In the genomic region with DNA sequence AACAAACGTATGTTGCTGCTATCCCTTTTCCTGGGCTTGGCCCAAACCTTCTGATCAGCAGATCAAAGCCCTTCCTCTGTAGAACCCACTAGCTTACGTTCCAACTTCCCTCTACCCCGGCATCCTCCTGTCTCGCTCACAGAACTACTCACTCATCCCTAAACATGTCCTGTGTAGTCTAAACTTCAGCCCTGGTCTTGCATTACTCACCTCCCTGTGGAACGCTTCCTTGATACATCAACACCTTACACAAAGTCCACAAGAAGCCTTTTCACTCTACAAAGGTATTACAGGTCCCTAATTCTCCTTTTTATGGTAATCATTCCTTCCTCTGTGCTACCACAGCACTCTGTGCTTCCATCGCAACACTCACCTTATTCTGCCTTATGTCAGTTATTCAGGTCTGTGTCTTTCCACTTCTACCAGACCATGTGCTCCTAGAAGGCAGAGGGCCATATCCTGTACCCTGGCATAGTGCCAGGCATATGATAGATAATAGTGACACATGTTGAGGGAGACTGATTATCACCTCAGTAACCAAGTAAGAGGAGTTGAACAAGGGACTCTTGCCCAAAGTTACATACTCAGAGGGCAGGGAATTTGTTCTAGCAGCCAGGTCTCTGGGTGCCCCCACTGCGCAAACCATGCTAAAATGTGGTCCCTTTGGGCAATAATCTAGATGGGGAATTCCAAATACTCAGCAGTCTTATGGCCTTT, we compare ENCODE assay signal across 18 cellular contexts. TPM values are rescaled to one million over a fixed set of nuclear protein-coding genes. Genes with fewer than 3 reads are reported as not detected.
DNase-seq lines count a peak whose midpoint lies in the region; ATAC-seq and TF ChIP-seq lines count a peak whose summit lies in the region.
"Had no signal": no experiment of that assay in that cellular context is flagged by ENCODE, and none has a peak within 500 bp of the region (broad histone marks: within the 10 kb centered on the region; RNA-seq: fewer than 3 reads in every experiment).

No MANE protein-coding gene starts in this region.

- H3K4me3 ChIP-seq in right atrium auricular region: no peak overlapping the region
- H3K4me3 ChIP-seq: GM12878, PC-9 had no signal

- DNase-seq in activated naive CD4-positive, alpha-beta T cell treated with anti-CD3 and anti-CD28 coated beads, Interleukin-2, amount 10 ng/mL, durations not matched to agents 7 days and 5 days: no peak
- DNase-seq in RPMI8226: peak; percentile 23
- DNase-seq in right atrium auricular region (ENCODE audit: low spot score): peak; percentile 57
- DNase-seq in OCI-M2 (lab: John Stamatoyannopoulos, UW; ENCODE audit: unreplicated experiment): no peak
- DNase-seq in GM19240 (ENCODE audit: insufficient read length, low spot score): no peak
- no peak for DNase-seq in stimulated activated CD4-positive, alpha-beta T cell treated with anti-CD3 and anti-CD28 coated beads, Interleukin-4, amount 100 ng/mL, for 1 hour
- DNase-seq: activated gamma-delta T cell treated with Interleukin-2 at 50 U/mL for 16 hours; AML-193; brain microvascular endothelial cell; KG1; NCI-H1694 treated with DMSO at 0.1 percent for 48 hours; PC-9; stimulated activated CD4-positive, alpha-beta T cell treated with anti-CD3 and anti-CD28 coated beads, Interleukin-1b, Interleukin-23, amount 100 ng/mL, for 48 hours; T-helper 1 cell had no signal

- no peak overlapping the region for H3K4me3 Mint-ChIP-seq in activated naive CD4-positive, alpha-beta T cell treated with anti-CD3 and anti-CD28 coated beads, Interleukin-2, amount 50 U/mL, for 24 hours
- no peak overlapping the region for H3K4me3 Mint-ChIP-seq in activated naive CD4-positive, alpha-beta T cell treated with anti-CD3 and anti-CD28 coated beads, Interleukin-2, amount 10 ng/mL, durations not matched to agents 7 days and 5 days
- H3K4me3 Mint-ChIP-seq: naive thymus-derived CD4-positive, alpha-beta T cell had no signal

- no peak for ATAC-seq in GM19328 (IDR thresholded peaks at IDR 0.05; ENCODE audit: unreplicated experiment)
- ATAC-seq: GM12878; naive thymus-derived CD4-positive, alpha-beta T cell had no signal

- CTCF ChIA-PET in activated naive CD4-positive, alpha-beta T cell treated with anti-CD3 and anti-CD28 coated beads, Interleukin-2, amount 10 ng/mL, durations not matched to agents 7 days and 5 days (lab: Charles Lee): no interaction called here

- peaks cover 13% of the 10 kb centered on the region for H3K36me3 ChIP-seq in right atrium auricular region

- H3K9me3 ChIP-seq in right atrium auricular region: no peaks in the 10 kb centered on the region

- peak overlapping the region; percentile 33 for H3K27ac Mint-ChIP-seq in activated naive CD4-positive, alpha-beta T cell treated with anti-CD3 and anti-CD28 coated beads, Interleukin-2, amount 50 U/mL, for 24 hours
- no peak overlapping the region for H3K27ac Mint-ChIP-seq in activated naive CD4-positive, alpha-beta T cell treated with anti-CD3 and anti-CD28 coated beads, Interleukin-2, amount 10 ng/mL, durations not matched to agents 7 days and 5 days

- peak overlapping the region; percentile 37 to 55 for H3K27ac ChIP-seq in right atrium auricular region
- H3K27ac ChIP-seq: brain microvascular endothelial cell, PC-9 had no signal

- H3K27me3 Mint-ChIP-seq in activated naive CD4-positive, alpha-beta T cell treated with anti-CD3 and anti-CD28 coated beads, Interleukin-2, amount 50 U/mL, for 24 hours: no peaks in the 10 kb centered on the region
- H3K27me3 Mint-ChIP-seq in activated naive CD4-positive, alpha-beta T cell treated with anti-CD3 and anti-CD28 coated beads, Interleukin-2, amount 10 ng/mL, durations not matched to agents 7 days and 5 days: no peaks in the 10 kb centered on the region
- H3K27me3 Mint-ChIP-seq: naive thymus-derived CD4-positive, alpha-beta T cell had no signal

- TF ChIP-seq CTCF in right atrium auricular region (IDR thresholded peaks at IDR 0.05): no peak

- no peaks in the 10 kb centered on the region for H3K9me3 Mint-ChIP-seq in activated naive CD4-positive, alpha-beta T cell treated with anti-CD3 and anti-CD28 coated beads, Interleukin-2, amount 50 U/mL, for 24 hours
- H3K9me3 Mint-ChIP-seq in activated naive CD4-positive, alpha-beta T cell treated with anti-CD3 and anti-CD28 coated beads, Interleukin-2, amount 10 ng/mL, durations not matched to agents 7 days and 5 days: no peaks in the 10 kb centered on the region

- no peaks in the 10 kb centered on the region for H3K27me3 ChIP-seq in right atrium auricular region
- H3K27me3 ChIP-seq: brain microvascular endothelial cell had no signal

- H3K4me1 Mint-ChIP-seq in activated naive CD4-positive, alpha-beta T cell treated with anti-CD3 and anti-CD28 coated beads, Interleukin-2, amount 50 U/mL, for 24 hours: peaks cover 6% of the 10 kb centered on the region
- H3K4me1 Mint-ChIP-seq in activated naive CD4-positive, alpha-beta T cell treated with anti-CD3 and anti-CD28 coated beads, Interleukin-2, amount 10 ng/mL, durations not matched to agents 7 days and 5 days: peaks cover 43% of the 10 kb centered on the region

- peaks cover 0 to 27% of the 10 kb centered on the region in 2 donors for H3K4me1 ChIP-seq in right atrium auricular region

- peaks cover under 1% of the 10 kb centered on the region for H3K36me3 Mint-ChIP-seq in activated naive CD4-positive, alpha-beta T cell treated with anti-CD3 and anti-CD28 coated beads, Interleukin-2, amount 50 U/mL, for 24 hours
- H3K36me3 Mint-ChIP-seq in activated naive CD4-positive, alpha-beta T cell treated with anti-CD3 and anti-CD28 coated beads, Interleukin-2, amount 10 ng/mL, durations not matched to agents 7 days and 5 days: peaks cover 15% of the 10 kb centered on the region

RNA-seq across cellular contexts. Expression of a gene that starts 41.6 kb away (rescaled TPM):
- 1 to 10 TPM; 8.0 to 8.6 TPM for total RNA-seq in right atrium auricular region

RNA-seq across cellular contexts. Expression of a gene that starts 41.9 kb away (rescaled TPM):
- total RNA-seq in right atrium auricular region: 10 to 100 TPM in 1 of 2 donors, 1 to 10 TPM in 1; 9.8 to 12.9 TPM

Comparison
In these comparisons a context has a peak if more than half of its experiments do, and no peak if none do; other contexts are left out.
1. DNase-seq: peak in RPMI8226 (single experiment) and right atrium auricular region (single experiment); none in activated naive CD4-positive, alpha-beta T cell treated with anti-CD3 and anti-CD28 coated beads, Interleukin-2, amount 10 ng/mL, durations not matched to agents 7 days and 5 days (single experiment), OCI-M2 (single experiment), GM19240 (single experiment) and stimulated activated CD4-positive, alpha-beta T cell treated with anti-CD3 and anti-CD28 coated beads, Interleukin-4, amount 100 ng/mL, for 1 hour (single experiment).